ENCODE assay signal across 14 cellular contexts in genomic region chr9:83976372-83976771, GRCh38. TPM values are rescaled to one million over a fixed set of nuclear protein-coding genes. Genes with fewer than 3 reads are reported as not detected.
DNase-seq lines count a peak whose midpoint lies in the region; ATAC-seq and TF ChIP-seq lines count a peak whose summit lies in the region.
"Had no signal": no experiment of that assay in that cellular context is flagged by ENCODE, and none has a peak within 500 bp of the region (broad histone marks: within the 10 kb centered on the region; RNA-seq: fewer than 3 reads in every experiment).

No MANE protein-coding gene starts in this region.

- peak overlapping the region; percentile 100 for H3K4me3 Mint-ChIP-seq in activated T-cell treated with anti-CD3 and anti-CD28 coated beads, Interleukin-2, amount 50 U/mL, for 24 hours
- peak overlapping the region; percentile 86 for H3K4me3 Mint-ChIP-seq in chondrocyte (ENCODE audit: unreplicated experiment)
- H3K4me3 Mint-ChIP-seq: memory B cell had no signal

- intact Hi-C loops in transverse colon (cut with DNase I; ENCODE audit: low total_unique reads): no loop called here

- no peaks in the 10 kb centered on the region for H3K27me3 ChIP-seq in KMS-11 (ENCODE audit: insufficient read depth, low read depth)
- no peaks in the 10 kb centered on the region for H3K27me3 ChIP-seq in osteoblast (ENCODE audit: insufficient read depth, low read length)
- H3K27me3 ChIP-seq in transverse colon: no peaks in the 10 kb centered on the region

- H3K4me2 ChIP-seq in KMS-11: peak overlapping the region; percentile 65; the same call in 1 of the 2 replicates
- peak overlapping the region; percentile 27 for H3K4me2 ChIP-seq in osteoblast (ENCODE audit: insufficient read depth, low read length)

- TF ChIP-seq POLR2A in transverse colon (IDR thresholded peaks at IDR 0.05): no peak

- H3K36me3 Mint-ChIP-seq in activated T-cell treated with anti-CD3 and anti-CD28 coated beads, Interleukin-2, amount 50 U/mL, for 24 hours (ENCODE audit: low read depth): peaks cover 95% of the 10 kb centered on the region
- peaks cover 51% of the 10 kb centered on the region for H3K36me3 Mint-ChIP-seq in chondrocyte (ENCODE audit: low read depth)

- H3K9me3 Mint-ChIP-seq in activated T-cell treated with anti-CD3 and anti-CD28 coated beads, Interleukin-2, amount 50 U/mL, for 24 hours: no peaks in the 10 kb centered on the region
- no peaks in the 10 kb centered on the region for H3K9me3 Mint-ChIP-seq in chondrocyte (ENCODE audit: low read depth)
- H3K9me3 Mint-ChIP-seq: memory B cell; stimulated activated naive B cell treated with anti-CD40 and anti-IgM and Interleukin-4, amounts not matched to agents 10 μg/mL and 1 μg/mL and 100 μg/mL, for 72 hours had no signal

- H3K9ac ChIP-seq in KMS-11: no peak overlapping the region

- WGBS in transverse colon (ENCODE audit: low coverage in 1 of 2), 2 donors: 73 to 74% methylated on average over 2 of the region's 2 CpGs

- ATAC-seq in HG03520 (IDR thresholded peaks at IDR 0.05; ENCODE audit: unreplicated experiment): no peak
- ATAC-seq: stimulated activated naive B cell treated with anti-CD40 and anti-IgM and Interleukin-4, amounts not matched to agents 10 μg/mL and 1 μg/mL and 100 μg/mL, for 72 hours had no signal

- no peak for DNase-seq in activated T-cell treated with anti-CD3 and anti-CD28 coated beads, Interleukin-2, amount 50 U/mL, for 24 hours
- no peak for DNase-seq in activated T-cell treated with anti-CD3 and anti-CD28 coated beads, Interleukin-2, amount 50 U/mL, for 48 hours
- no peak for DNase-seq in chondrocyte (ENCODE audit: low spot score)
- DNase-seq in osteoblast (ENCODE audit: insufficient read length, low spot score, missing footprints): no peak
- no peak for DNase-seq in transverse colon
- DNase-seq in GDM1 (lab: John Stamatoyannopoulos, UW): no peak
- DNase-seq: caudate nucleus; NCI-H1105; stimulated activated CD4-positive, alpha-beta T cell treated with anti-CD3 and anti-CD28 coated beads, Interleukin-2, amount 100 ng/mL, for 48 hours; stimulated activated naive B cell treated with anti-CD40 and anti-IgM and Interleukin-4, amounts not matched to agents 10 μg/mL and 1 μg/mL and 100 μg/mL, for 72 hours had no signal

- H3K27ac ChIP-seq in KMS-11 (no peak overlapping the region; the same call in 1 of the 2 replicates), osteoblast (ENCODE audit: low read depth, low read length) (no peak overlapping the region), transverse colon (no peak overlapping the region)

- TF ChIP-seq EP300 in transverse colon (IDR thresholded peaks at IDR 0.05; ENCODE audit: low read depth): no peak

- peaks cover 56% of the 10 kb centered on the region for H3K4me1 Mint-ChIP-seq in activated T-cell treated with anti-CD3 and anti-CD28 coated beads, Interleukin-2, amount 50 U/mL, for 24 hours (ENCODE audit: low read depth)
- H3K4me1 Mint-ChIP-seq in chondrocyte (ENCODE audit: low read depth): peaks cover 45% of the 10 kb centered on the region

- peaks cover 93% of the 10 kb centered on the region for H3K79me2 ChIP-seq in KMS-11 (ENCODE audit: insufficient read depth, low read depth)
- peaks cover 91% of the 10 kb centered on the region for H3K79me2 ChIP-seq in osteoblast (ENCODE audit: insufficient read depth, low read length)

- H2AFZ ChIP-seq in KMS-11 (ENCODE audit: low read depth): no peak overlapping the region
- no peak overlapping the region for H2AFZ ChIP-seq in osteoblast (ENCODE audit: low read length)

- H3K4me3 ChIP-seq in KMS-11 (IDR thresholded peaks at IDR 0.05; ENCODE audit: insufficient read depth, low read depth, low read length) (no peak overlapping the region), osteoblast (ENCODE audit: insufficient read depth, low read length) (no peak overlapping the region), transverse colon (no peak overlapping the region)

- peaks cover 38% of the 10 kb centered on the region for H3K4me1 ChIP-seq in KMS-11 (ENCODE audit: low read depth, poor library complexity, severe bottlenecking)
- peaks cover 17% of the 10 kb centered on the region for H3K4me1 ChIP-seq in osteoblast (ENCODE audit: insufficient read depth, low read length)
- peaks cover 6 to 51% (median 19%) of the 10 kb centered on the region in 4 donors for H3K4me1 ChIP-seq in transverse colon

- no peaks in the 10 kb centered on the region for H3K9me3 ChIP-seq in osteoblast (ENCODE audit: low read depth, low read length)
- H3K9me3 ChIP-seq in transverse colon: no peaks in the 10 kb centered on the region

- H4K20me1 ChIP-seq in KMS-11 (ENCODE audit: insufficient read depth): peaks cover 78% of the 10 kb centered on the region
- peaks cover 70% of the 10 kb centered on the region for H4K20me1 ChIP-seq in osteoblast (ENCODE audit: insufficient read depth, low read length)

- no peaks in the 10 kb centered on the region for H3K27me3 Mint-ChIP-seq in activated T-cell treated with anti-CD3 and anti-CD28 coated beads, Interleukin-2, amount 50 U/mL, for 24 hours
- H3K27me3 Mint-ChIP-seq in chondrocyte (ENCODE audit: low read depth): no peaks in the 10 kb centered on the region
- H3K27me3 Mint-ChIP-seq: memory B cell; stimulated activated naive B cell treated with anti-CD40 and anti-IgM and Interleukin-4, amounts not matched to agents 10 μg/mL and 1 μg/mL and 100 μg/mL, for 72 hours had no signal

- peak overlapping the region; percentile 98 for H3K27ac Mint-ChIP-seq in activated T-cell treated with anti-CD3 and anti-CD28 coated beads, Interleukin-2, amount 50 U/mL, for 24 hours
- H3K27ac Mint-ChIP-seq in chondrocyte (ENCODE audit: unreplicated experiment): peak overlapping the region; percentile 76
- H3K27ac Mint-ChIP-seq: stimulated activated naive B cell treated with anti-CD40 and anti-IgM and Interleukin-4, amounts not matched to agents 10 μg/mL and 1 μg/mL and 100 μg/mL, for 72 hours had no signal

- in situ Hi-C loops in transverse colon (cut with MboI; ENCODE audit: low pct_ligation_motif_present in 1 of 4, low pct_unique_long_range_greater_than_20kb in 1 of 4, low sequenced_read_pairs in 3 of 4): no loop called here

- H3K36me3 ChIP-seq in KMS-11 (ENCODE audit: insufficient read depth) (peaks cover 55% of the 10 kb centered on the region), osteoblast (ENCODE audit: insufficient read depth, low read length) (peaks cover 66% of the 10 kb centered on the region), transverse colon (peaks cover 3 to 64% (median 32%) of the 10 kb centered on the region in 4 donors)

- TF ChIP-seq CTCF in KMS-11 (conservative IDR thresholded peaks at IDR 0.05; ENCODE audit: low read depth, low read length): no peak
- no peak for TF ChIP-seq CTCF in chondrocyte (IDR thresholded peaks at IDR 0.05)
- TF ChIP-seq CTCF in osteoblast (IDR thresholded peaks at IDR 0.05; ENCODE audit: extremely low read depth, low read depth, low read length): no peak
- TF ChIP-seq CTCF in transverse colon (IDR thresholded peaks at IDR 0.05): no peak

RNA-seq across cellular contexts. Expression of gene HNRNPK, which starts 3.6 kb away (rescaled TPM):
- total RNA-seq in chondrocyte (387 to 419 TPM (median 392 TPM) in 3 replicates), osteoblast (503 and 514 TPM in 2 replicates), transverse colon (100 to 1,000 TPM; 132 to 406 (median 278) TPM)

RNA-seq across cellular contexts. Expression of gene RMI1, which starts 4.2 kb away (rescaled TPM):
- total RNA-seq in chondrocyte (7.7 to 9.1 TPM (median 7.9 TPM) in 3 replicates), osteoblast (6.2 and 8.0 TPM in 2 replicates), transverse colon (10 to 100 TPM in 2 of 4 donors, 1 to 10 TPM in 2; 1.8 to 13.1 (median 9.1) TPM)

RNA-seq across cellular contexts. Expression of gene KIF27, which starts 55.1 kb away (rescaled TPM):
- total RNA-seq in chondrocyte (2.7 to 4.4 TPM (median 3.1 TPM) in 3 replicates), osteoblast (6.2 TPM in 2 replicates), transverse colon (1 to 10 TPM in 3 of 4 donors, under 1 TPM in 1; 0.75 to 5.2 (median 3.6) TPM)
- total RNA-seq: RPMI7951 had no signal
